In the genomic region with DNA sequence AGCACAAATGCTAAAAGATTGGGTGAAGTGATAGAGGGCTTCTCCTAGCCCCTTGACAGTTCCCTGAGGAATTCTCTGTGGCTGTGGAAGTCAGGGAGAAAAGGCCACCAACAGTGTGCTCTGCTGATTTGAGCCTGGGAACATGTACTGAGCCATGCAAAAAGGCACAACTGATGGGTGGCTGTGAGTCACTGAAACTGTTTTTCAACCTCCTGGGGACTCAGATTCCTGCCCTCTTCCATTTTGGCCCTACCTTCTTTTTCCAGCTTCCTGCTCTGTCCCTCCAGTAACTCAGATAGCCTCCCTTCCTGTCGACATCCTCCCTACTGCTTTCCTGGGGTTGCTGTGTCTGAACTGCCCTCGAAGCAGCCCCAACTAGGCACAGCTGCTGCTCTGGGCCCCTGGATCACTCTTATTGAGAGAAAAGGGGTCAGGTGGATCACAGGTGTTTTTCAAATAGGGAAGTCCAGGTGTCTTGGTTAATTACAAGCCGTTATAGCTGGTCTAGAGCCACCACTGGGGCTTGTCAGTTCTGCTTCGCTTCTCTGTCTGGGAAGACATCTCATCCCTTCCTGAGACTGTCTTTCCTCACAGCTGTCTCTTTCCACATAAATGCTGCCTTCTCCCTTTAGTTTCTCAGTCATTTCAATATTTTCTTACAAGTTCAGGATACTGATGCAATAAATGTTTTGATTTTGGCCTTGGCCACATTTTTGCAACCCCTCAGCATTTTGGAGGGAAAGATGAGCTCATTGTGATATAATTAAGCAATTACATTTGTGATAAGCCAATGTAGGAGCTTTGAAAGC, we compare ENCODE assay signal across 27 cellular contexts. TPM values are rescaled to one million over a fixed set of nuclear protein-coding genes. Genes with fewer than 3 reads are reported as not detected.
DNase-seq lines count a peak whose midpoint lies in the region; ATAC-seq and TF ChIP-seq lines count a peak whose summit lies in the region.
"Had no signal": no experiment of that assay in that cellular context is flagged by ENCODE, and none has a peak within 500 bp of the region (broad histone marks: within the 10 kb centered on the region; RNA-seq: fewer than 3 reads in every experiment).

No MANE protein-coding gene starts in this region.

- H3K18ac ChIP-seq in H9 (ENCODE audit: insufficient read length, low read depth, low read length), result no peak overlapping the region

- H3K9me3 Mint-ChIP-seq in H9, result no peaks in the 10 kb centered on the region
- H3K9me3 Mint-ChIP-seq: activated CD4-positive, alpha-beta memory T cell treated with anti-CD3 and anti-CD28 coated beads, Interleukin-2, amount 10 ng/mL, durations not matched to agents 7 days and 5 days; activated naive CD4-positive, alpha-beta T cell treated with anti-CD3 and anti-CD28 coated beads, Interleukin-2, amount 10 ng/mL, durations not matched to agents 7 days and 5 days; activated T-cell treated with anti-CD3 and anti-CD28 coated beads, Interleukin-2, amount 50 U/mL, for 24 hours; CD4-positive, alpha-beta T cell; stimulated activated naive CD8-positive, alpha-beta T cell treated with anti-CD3 and anti-CD28 coated beads, Interleukin-15, Interleukin-2, amounts not matched to agents 100 ng/mL and 50 ng/mL, for 24 hours; T-helper 1 cell treated with Interleukin-12 subunit alpha and Interleukin-12 subunit beta and Interleukin-4 antibody, amounts not matched to agents 30 μg/mL and 1 μg/mL, for 36 hours had no signal

- H3K79me1 ChIP-seq in H9 (ENCODE audit: insufficient read depth, low read depth, low read length, poor library complexity, severe bottlenecking), result no peaks in the 10 kb centered on the region

- intact Hi-C loops in upper lobe of right lung (cut with DNase I) (no loop called here), posterior cingulate gyrus (cut with DNase I) (no loop called here)

- no peak overlapping the region for H4K5ac ChIP-seq in H9 (ENCODE audit: insufficient read length, low read depth, low read length)

- no peak overlapping the region for H3K14ac ChIP-seq in H9 (ENCODE audit: insufficient read depth, low read length)

- H3K23ac ChIP-seq in H9 (ENCODE audit: insufficient read length, low read depth, low read length), result no peak overlapping the region

- H2BK120ac ChIP-seq in H9 (ENCODE audit: low read depth, low read length, poor library complexity, severe bottlenecking), result no peak overlapping the region

- TF ChIP-seq CTCF in H9 (conservative IDR thresholded peaks at IDR 0.05), result no peak
- TF ChIP-seq CTCF in lung (IDR thresholded peaks at IDR 0.05; ENCODE audit: control extremely low read depth, extremely low read depth), result no peak
- TF ChIP-seq CTCF in upper lobe of right lung (IDR thresholded peaks at IDR 0.05), result no peak

- peaks cover 41 to 74% (median 67%) of the 10 kb centered on the region in 3 experiments for H3K36me3 Mint-ChIP-seq in H9 (ENCODE audit: insufficient read depth in 1 of 3, low read depth in 3 of 3)
- H3K36me3 Mint-ChIP-seq: activated naive CD4-positive, alpha-beta T cell treated with anti-CD3 and anti-CD28 coated beads, Interleukin-2, amount 10 ng/mL, durations not matched to agents 7 days and 5 days had no signal

- peak overlapping the region; percentile 9 to 94 (median 54) for H3K27ac Mint-ChIP-seq in H9
- H3K27ac Mint-ChIP-seq: activated CD4-positive, alpha-beta memory T cell treated with anti-CD3 and anti-CD28 coated beads, Interleukin-2, amount 10 ng/mL, durations not matched to agents 7 days and 5 days; activated naive CD4-positive, alpha-beta T cell treated with anti-CD3 and anti-CD28 coated beads, Interleukin-2, amount 10 ng/mL, durations not matched to agents 7 days and 5 days; activated T-cell treated with anti-CD3 and anti-CD28 coated beads, Interleukin-2, amount 50 U/mL, for 24 hours; CD4-positive, alpha-beta T cell; stimulated activated naive CD8-positive, alpha-beta T cell treated with anti-CD3 and anti-CD28 coated beads, Interleukin-15, Interleukin-2, amounts not matched to agents 100 ng/mL and 50 ng/mL, for 24 hours; T-helper 1 cell treated with Interleukin-12 subunit alpha and Interleukin-12 subunit beta and Interleukin-4 antibody, amounts not matched to agents 30 μg/mL and 1 μg/mL, for 36 hours had no signal

- H3K9me3 ChIP-seq in H9 (ENCODE audit: control insufficient read depth, low read depth, low read length) (no peaks in the 10 kb centered on the region), adipocyte (ENCODE audit: control insufficient read depth, low read length) (no peaks in the 10 kb centered on the region), lung (ENCODE audit: control insufficient read depth in 2 of 2, insufficient read depth in 1 of 2, low read length in 1 of 2) (no peaks in the 10 kb centered on the region), upper lobe of right lung (no peaks in the 10 kb centered on the region)
- H3K9me3 ChIP-seq: ascending aorta, right atrium auricular region had no signal

- H3K27me3 ChIP-seq in H9 (ENCODE audit: insufficient read depth, low read length) (no peaks in the 10 kb centered on the region), adipocyte (replicated peaks; ENCODE audit: control insufficient read depth, insufficient read depth, low read length) (no peaks in the 10 kb centered on the region), lung (ENCODE audit: control insufficient read depth, insufficient read depth) (no peaks in the 10 kb centered on the region), upper lobe of right lung (no peaks in the 10 kb centered on the region)
- H3K27me3 ChIP-seq: ascending aorta, right atrium auricular region had no signal

- no peak overlapping the region for H2AFZ ChIP-seq in H9 (ENCODE audit: low read length)

- H4K8ac ChIP-seq in H9 (replicated peaks; ENCODE audit: insufficient read length, low read depth, low read length), result no peak overlapping the region

- H2BK15ac ChIP-seq in H9 (ENCODE audit: low read depth, low read length), result no peak overlapping the region

- H3K4me1 ChIP-seq in H9 (ENCODE audit: insufficient read depth, low read length), result peaks cover 5% of the 10 kb centered on the region
- H3K4me1 ChIP-seq in adipocyte (ENCODE audit: control insufficient read depth, insufficient read depth, low read length), result peaks cover 21% of the 10 kb centered on the region
- H3K4me1 ChIP-seq in lung (ENCODE audit: control insufficient read depth in 2 of 2, insufficient read depth in 2 of 2, low read length in 2 of 2), result peaks cover 4 to 14% of the 10 kb centered on the region in 2 donors
- peaks cover under 1% of the 10 kb centered on the region for H3K4me1 ChIP-seq in upper lobe of right lung
- H3K4me1 ChIP-seq: ascending aorta, foreskin keratinocyte had no signal

- no peak overlapping the region for H2BK5ac ChIP-seq in H9 (ENCODE audit: insufficient read length, low read length)

- H3K4me3 Mint-ChIP-seq in H9, result peak overlapping the region in 1 of 2 experiments; percentile 64; a peak in 2 of 5 replicates
- H3K4me3 Mint-ChIP-seq: activated CD4-positive, alpha-beta memory T cell treated with anti-CD3 and anti-CD28 coated beads, Interleukin-2, amount 10 ng/mL, durations not matched to agents 7 days and 5 days; activated naive CD4-positive, alpha-beta T cell treated with anti-CD3 and anti-CD28 coated beads, Interleukin-2, amount 10 ng/mL, durations not matched to agents 7 days and 5 days; activated T-cell treated with anti-CD3 and anti-CD28 coated beads, Interleukin-2, amount 50 U/mL, for 24 hours; CD4-positive, alpha-beta T cell; stimulated activated naive CD8-positive, alpha-beta T cell treated with anti-CD3 and anti-CD28 coated beads, Interleukin-15, Interleukin-2, amounts not matched to agents 100 ng/mL and 50 ng/mL, for 24 hours; T-helper 1 cell treated with Interleukin-12 subunit alpha and Interleukin-12 subunit beta and Interleukin-4 antibody, amounts not matched to agents 30 μg/mL and 1 μg/mL, for 36 hours had no signal

- H3K36me3 ChIP-seq in adipocyte (ENCODE audit: control insufficient read depth, insufficient read depth, low read length, severe bottlenecking) (no peaks in the 10 kb centered on the region), lung (ENCODE audit: control insufficient read depth in 2 of 2, insufficient read depth in 2 of 2, low read length in 2 of 2) (no peaks in the 10 kb centered on the region), upper lobe of right lung (no peaks in the 10 kb centered on the region)
- H3K36me3 ChIP-seq: ascending aorta, right atrium auricular region had no signal

- H3K4me3 ChIP-seq in adipocyte (ENCODE audit: low read length) (no peak overlapping the region), lung (no peak overlapping the region), upper lobe of right lung (no peak overlapping the region)
- H3K4me3 ChIP-seq: ascending aorta, right atrium auricular region had no signal

- no peak overlapping the region for H2BK12ac ChIP-seq in H9 (ENCODE audit: insufficient read length, low read depth, low read length)

- H4K91ac ChIP-seq in H9 (ENCODE audit: insufficient read length, low read depth, low read length), result no peak overlapping the region

- H3T11ph ChIP-seq in H9 (ENCODE audit: low read length), result no peak overlapping the region

- H2BK20ac ChIP-seq in H9 (ENCODE audit: low read depth, low read length, poor library complexity, severe bottlenecking), result no peak overlapping the region

- no peaks in the 10 kb centered on the region for H3K23me2 ChIP-seq in H9 (ENCODE audit: insufficient read length, low read depth, low read length, poor library complexity, severe bottlenecking)

- no peak overlapping the region for H2AK5ac ChIP-seq in H9 (ENCODE audit: insufficient read length, low read length)

- no peaks in the 10 kb centered on the region for H3K27me3 Mint-ChIP-seq in H9 (ENCODE audit: low read depth)

- no peak overlapping the region for H3K56ac ChIP-seq in H9 (ENCODE audit: insufficient read length, low read depth, low read length)

- peaks cover 44 to 47% of the 10 kb centered on the region in 2 experiments for H3K4me1 Mint-ChIP-seq in H9
- H3K4me1 Mint-ChIP-seq: activated naive CD4-positive, alpha-beta T cell treated with anti-CD3 and anti-CD28 coated beads, Interleukin-2, amount 10 ng/mL, durations not matched to agents 7 days and 5 days had no signal

- no CpG with 5 or more reads among the region's 4 CpGs for WGBS in H9 (ENCODE audit: extremely low coverage, insufficient read length, low lambda C conversion rate)
- WGBS in lung, 2 donors, result 61 to 62% methylated on average over 4 of the region's 4 CpGs

- H4K20me1 ChIP-seq in H9 (ENCODE audit: control insufficient read depth, insufficient read depth, insufficient read length), result no peaks in the 10 kb centered on the region

- ATAC-seq in lung (ENCODE audit: insufficient read depth, low FRiP score) (no peak), upper lobe of right lung (no peak)
- ATAC-seq: foreskin keratinocyte, Right ventricle myocardium inferior had no signal

- DNase-seq in A172 (ENCODE audit: low spot score) (peak; percentile 19), H9 (no peak), adipocyte (ENCODE audit: low read depth) (no peak), lung (ENCODE audit: low spot score) (no peak), SK-N-DZ (ENCODE audit: low spot score) (no peak), NCI-H2227 treated with DMSO at 0.1 percent for 48 hours (lab: John Stamatoyannopoulos, UW) (no peak), upper lobe of right lung (no peak), posterior cingulate gyrus (no peak)
- DNase-seq: activated CD4-positive, alpha-beta memory T cell treated with anti-CD3 and anti-CD28 coated beads, Interleukin-2, amount 10 ng/mL, durations not matched to agents 7 days and 5 days; activated naive CD4-positive, alpha-beta T cell treated with anti-CD3 and anti-CD28 coated beads, Interleukin-2, amount 10 ng/mL, durations not matched to agents 7 days and 5 days; activated T-cell treated with anti-CD3 and anti-CD28 coated beads, Interleukin-2, amount 50 U/mL, for 24 hours; CD4-positive, alpha-beta T cell; DMS79 treated with DMSO at 0.1 percent for 48 hours; foreskin keratinocyte; hippocampal formation; kidney; midbrain; NCI-H1694; NCI-H446 treated with DMSO at 0.1 percent for 48 hours had no signal

- no peak overlapping the region for H3K4ac ChIP-seq in H9 (ENCODE audit: low read depth, low read length)

- H3K9ac ChIP-seq in H9 (ENCODE audit: extremely low read depth, insufficient read length, low read length) (no peak overlapping the region), adipocyte (ENCODE audit: low read length) (peak overlapping the region; percentile 38)

- no peaks in the 10 kb centered on the region; the same call in 1 of the 2 replicates for H3K79me2 ChIP-seq in H9 (ENCODE audit: insufficient read depth, low read length)

- H3K4me2 ChIP-seq in H9 (ENCODE audit: insufficient read depth, insufficient read length, low read length), result no peak overlapping the region

- no peak overlapping the region for H3K27ac ChIP-seq in H9 (ENCODE audit: insufficient read length, low read depth, low read length)
- H3K27ac ChIP-seq in lung (ENCODE audit: low read depth in 1 of 2, low read length in 1 of 2), result peak overlapping the region; percentile 59 to 79
- H3K27ac ChIP-seq in upper lobe of right lung, result no peak overlapping the region
- H3K27ac ChIP-seq: foreskin keratinocyte, VCaP had no signal

RNA-seq across cellular contexts. Expression of gene FAM124A, which starts 13.8 kb away (rescaled TPM):
- total RNA-seq in A172 (2014; rRNA removed; shearing (Covaris generic)), result 2.8 and 4.0 TPM in 2 replicates
- total RNA-seq in H9 (2021), result 40.1 and 41.9 TPM in 2 replicates
- total RNA-seq in lung, result 1 to 10 TPM; 2.0 to 2.9 TPM
- polyA plus RNA-seq in lung, result 1 to 10 TPM in 1 of 2 donors, under 1 TPM in 1; 0.87 to 1.3 TPM
- polyA plus RNA-seq in SK-N-DZ (2014; cell fraction: cytosol; rRNA removed), result 2.9 and 4.6 TPM in 2 replicates
- polyA plus RNA-seq in SK-N-DZ (2014; cell fraction: nucleus; rRNA removed), result 1.6 and 2.1 TPM in 2 replicates
- total RNA-seq in upper lobe of right lung, result 3.9 TPM
- total RNA-seq: CD4-positive, alpha-beta T cell; HT-29; LHCN-M2 had no signal

Comparison
In these comparisons a context has a peak if more than half of its experiments do, and no peak if none do; other contexts are left out.
1. H3K27ac ChIP-seq: peak in lung (2 of 2); none in H9 (single experiment) and upper lobe of right lung (single experiment).